ENCODE assay signal across 1 cellular context in genomic region chr7:129367700-129368388, GRCh38.
TF ChIP-seq lines count a peak whose summit lies in the region.

No MANE protein-coding gene starts in this region.

TF ChIP-seq in K562, 482 proteins besides CTCF, POLR2A, EP300 and RAD21 (continued from another document and continues in another):
- no peak for TF ChIP-seq CHD7 (IDR thresholded peaks at IDR 0.05; ENCODE audit: low read depth, low read length)
- no peak for TF ChIP-seq ZNF717 (CRISPR knock-in tag; IDR thresholded peaks at IDR 0.05)
- TF ChIP-seq HLTF (IDR thresholded peaks at IDR 0.05): no peak
- TF ChIP-seq SIN3A (IDR thresholded peaks at IDR 0.05; ENCODE audit: borderline replicate concordance in 2 of 2, control insufficient read depth in 1 of 2, low read depth in 2 of 2, low read length in 2 of 2): no peak
- TF ChIP-seq MTF1 (CRISPR knock-in tag; IDR thresholded peaks at IDR 0.05; ENCODE audit: borderline replicate concordance): no peak
- no peak for TF ChIP-seq TRIM28 (IDR thresholded peaks at IDR 0.05)
- peak; percentile 61; the same call in 1 of the 2 replicates for TF ChIP-seq NBN (IDR thresholded peaks at IDR 0.05; ENCODE audit: low read depth)
- TF ChIP-seq CBX8 (IDR thresholded peaks at IDR 0.05; ENCODE audit: borderline replicate concordance, extremely low read depth, low read depth, low read length, poor library complexity, severe bottlenecking): no peak
- TF ChIP-seq CAMTA2 (CRISPR knock-in tag; conservative IDR thresholded peaks at IDR 0.05): no peak
- TF ChIP-seq POLR3A (IDR thresholded peaks at IDR 0.05; ENCODE audit: borderline replicate concordance, extremely low read depth, insufficient read depth, insufficient read length): no peak
- TF ChIP-seq HSF4 (CRISPR knock-in tag; IDR thresholded peaks at IDR 0.05; ENCODE audit: borderline replicate concordance): no peak
- peak; percentile 21; the same call in 1 of the 2 replicates for TF ChIP-seq GABPB1 (CRISPR knock-in tag; IDR thresholded peaks at IDR 0.05)
- no peak for TF ChIP-seq NR0B1 (IDR thresholded peaks at IDR 0.05; ENCODE audit: partially characterized antibody)
- TF ChIP-seq PRDM10 (IDR thresholded peaks at IDR 0.05; ENCODE audit: partially characterized antibody): no peak
- TF ChIP-seq HNRNPUL1 (IDR thresholded peaks at IDR 0.05; ENCODE audit: low read length): no peak
- TF ChIP-seq ZNF507 (tag; conservative IDR thresholded peaks at IDR 0.05): no peak
- no peak for TF ChIP-seq NFRKB (IDR thresholded peaks at IDR 0.05; ENCODE audit: low read depth)
- TF ChIP-seq ZNF584 (CRISPR knock-in tag; IDR thresholded peaks at IDR 0.05; ENCODE audit: low read depth): no peak
- TF ChIP-seq FIP1L1 (IDR thresholded peaks at IDR 0.05; ENCODE audit: low read depth, low read length, poor library complexity, severe bottlenecking): no peak
- no peak for TF ChIP-seq ZNF197 (CRISPR knock-in tag; IDR thresholded peaks at IDR 0.05; ENCODE audit: low read depth)
- TF ChIP-seq DNMT1 (IDR thresholded peaks at IDR 0.05): no peak
- 0 out of 2 replicates have a peak, but pooled peaks have one; percentile 9 for TF ChIP-seq PKNOX1 (IDR thresholded peaks at IDR 0.05)
- no peak for TF ChIP-seq GTF3C2 (IDR thresholded peaks at IDR 0.05; ENCODE audit: borderline replicate concordance, extremely low read depth, insufficient read length)
- TF ChIP-seq ZFP1 (CRISPR knock-in tag; IDR thresholded peaks at IDR 0.05): no peak
- TF ChIP-seq ZNF124 (CRISPR knock-in tag; IDR thresholded peaks at IDR 0.05): no peak
- no peak for TF ChIP-seq NCOA6 (IDR thresholded peaks at IDR 0.05)
- no peak; the same call in 1 of the 2 replicates for TF ChIP-seq PHF8 (IDR thresholded peaks at IDR 0.05; ENCODE audit: borderline replicate concordance, low read length)
- TF ChIP-seq FOXA1 (IDR thresholded peaks at IDR 0.05; ENCODE audit: borderline replicate concordance): no peak
- TF ChIP-seq SAFB (IDR thresholded peaks at IDR 0.05; ENCODE audit: borderline replicate concordance, low read depth, low read length): no peak
- 0 out of 2 replicates have a peak, but pooled peaks have one; percentile 43 for TF ChIP-seq RUNX1 (IDR thresholded peaks at IDR 0.05; ENCODE audit: low read depth)
- TF ChIP-seq CHD2 (IDR thresholded peaks at IDR 0.05; ENCODE audit: low read depth, low read length): no peak
- TF ChIP-seq MTA2 (IDR thresholded peaks at IDR 0.05; ENCODE audit: low read depth): no peak
- TF ChIP-seq POU5F1 (IDR thresholded peaks at IDR 0.05; ENCODE audit: borderline replicate concordance, low read depth, low read length, partially characterized antibody): no peak
- TF ChIP-seq ELF2 (CRISPR knock-in tag; IDR thresholded peaks at IDR 0.05): no peak
- TF ChIP-seq ARNT (IDR thresholded peaks at IDR 0.05): no peak
- peak; percentile 31 to 67; a peak in 1 of 4 replicates for TF ChIP-seq KDM1A (IDR thresholded peaks at IDR 0.05)
